ENCODE assay signal across 9 cellular contexts in genomic region chr19:443005-443404, GRCh38. TPM values are rescaled to one million over a fixed set of nuclear protein-coding genes. Genes with fewer than 3 reads are reported as not detected.
"Had no signal": no experiment of that assay in that cellular context is flagged by ENCODE, and none has a peak within 500 bp of the region (broad histone marks: within the 10 kb centered on the region; RNA-seq: fewer than 3 reads in every experiment).

No MANE protein-coding gene starts in this region.

- H3K4me3 ChIP-seq: K562 had no signal

- DNase-seq: IMR-90, KBM-7, KG1 had no signal

- FAIRE-seq: K562 had no signal

- H3K27ac ChIP-seq: HL-60, KMS-11 had no signal

- H3K4me2 ChIP-seq: KMS-11 had no signal

- ATAC-seq: K562 had no signal

- H3K9ac ChIP-seq: KMS-11 had no signal

RNA-seq across cellular contexts. Expression of gene SHC2, which starts 17.8 kb away (rescaled TPM):
- total RNA-seq: HT-29, IMR-90 had no signal
- polyA plus RNA-seq: IgD-negative memory B cell had no signal

RNA-seq across cellular contexts. Expression of gene C2CD4C, which starts 34.1 kb away (rescaled TPM):
- total RNA-seq: K562 had no signal
- polyA plus RNA-seq: IgD-negative memory B cell had no signal

RNA-seq across cellular contexts. Expression of gene MADCAM1, which starts 53.3 kb away (rescaled TPM):
- total RNA-seq: HT1080, IMR-90 had no signal
